8 cellular contexts compared by ENCODE assay signal in genomic region chr3:123584988-123585937, GRCh38. TPM values are rescaled to one million over a fixed set of nuclear protein-coding genes. Genes with fewer than 3 reads are reported as not detected.
DNase-seq lines count a peak whose midpoint lies in the region; ATAC-seq, FAIRE-seq and TF ChIP-seq lines count a peak whose summit lies in the region.

Gene HACD2 (minus strand): TSS chr3:123585053. CDS start chr3:123585027, 26 bp downstream.

- H3K9ac ChIP-seq in OCI-LY3 (ENCODE audit: low read length) (peak within 1 kb of the TSS; percentile 77), endothelial cell of umbilical vein (replicated peaks; ENCODE audit: extremely low read depth, insufficient read depth, low read length) (peak within 1 kb of the TSS; percentile 88)

- H3K27me3 ChIP-seq in OCI-LY3 (ENCODE audit: low read depth, low read length) (no peaks in the 10 kb centered on the region), endothelial cell of umbilical vein (ENCODE audit: control insufficient read depth in 2 of 2, insufficient read depth in 2 of 2, low read length in 2 of 2) (no peaks in the 10 kb centered on the region)

- POLR2A ChIA-PET in endothelial cell of umbilical vein (lab: Charles Lee) = interaction anchor here (1.1 kb wide), 1 partner anchor 10 kb away, joined by 3 read pairs; no protein-coding TSS in a partner anchor

- peaks cover 13% of the 10 kb centered on the region for H3K9me3 ChIP-seq in OCI-LY3 (ENCODE audit: insufficient read depth, low read length)
- H3K9me3 ChIP-seq in endothelial cell of umbilical vein (replicated peaks; ENCODE audit: control insufficient read depth, insufficient read depth, low read length) = no peaks in the 10 kb centered on the region

- DNase-seq in D341Med (ENCODE audit: low spot score) (peak; percentile 96), HuH-7 (ENCODE audit: low spot score) (peak; percentile 76), endothelial cell of umbilical vein (ENCODE audit: low read depth, low spot score) (peak; percentile 98), midbrain (lab: John Stamatoyannopoulos, UW) (peak; percentile 98)
- DNase-seq in activated CD8-positive, alpha-beta memory T cell treated with anti-CD3 and anti-CD28 coated beads, Interleukin-2, amount 50 U/mL, for 48 hours = peak; percentile 96
- peak; percentile 86 to 91 for DNase-seq in stimulated activated CD8-positive, alpha-beta memory T cell treated with anti-CD3 and anti-CD28 coated beads, Interleukin-2, amount 100 ng/mL, for 1 hour (ENCODE audit: low read depth in 2 of 2)

- FAIRE-seq in endothelial cell of umbilical vein (lab: Jason Lieb, UNC) = peak; percentile 92

- H3K36me3 ChIP-seq in OCI-LY3 (replicated peaks; ENCODE audit: low read depth, low read length) (peaks cover 32% of the 10 kb centered on the region), endothelial cell of umbilical vein (ENCODE audit: control insufficient read depth in 2 of 2, extremely low read depth in 1 of 2, insufficient read depth in 2 of 2, low read length in 2 of 2) (no peaks in the 10 kb centered on the region)

- H3K4me2 ChIP-seq in OCI-LY3 (ENCODE audit: low read length) = peak within 1 kb of the TSS; percentile 85
- peak within 1 kb of the TSS; percentile 95 for H3K4me2 ChIP-seq in endothelial cell of umbilical vein (ENCODE audit: insufficient read depth, low read length)

- CTCF ChIA-PET in endothelial cell of umbilical vein (lab: Charles Lee) = interaction anchor here (0.8 to 3.5 kb wide), 6 partner anchors 10 to 57 kb away, joined by 4 to 16 read pairs (median 6); no protein-coding TSS in a partner anchor

- ATAC-seq in GM21515 (IDR thresholded peaks at IDR 0.05; ENCODE audit: unreplicated experiment) = peak; percentile 89

- no peaks in the 10 kb centered on the region for H4K20me1 ChIP-seq in OCI-LY3 (ENCODE audit: insufficient read depth, low read length)
- no peaks in the 10 kb centered on the region for H4K20me1 ChIP-seq in endothelial cell of umbilical vein (replicated peaks; ENCODE audit: control insufficient read depth, extremely low read depth, insufficient read depth, low read length)

- H3K27ac ChIP-seq in OCI-LY3 (ENCODE audit: low read length) (peak within 1 kb of the TSS; percentile 68), endothelial cell of umbilical vein (ENCODE audit: insufficient read depth, low read depth, low read length) (peak within 1 kb of the TSS; percentile 90)

- H3K4me1 ChIP-seq in OCI-LY3 (ENCODE audit: low read length) = peaks cover 16% of the 10 kb centered on the region; the same call in 1 of the 2 replicates
- peaks cover 7% of the 10 kb centered on the region for H3K4me1 ChIP-seq in endothelial cell of umbilical vein (ENCODE audit: control insufficient read depth, extremely low read depth, insufficient read depth, low read length)

- TSS peak; percentile 68 for BruUV-seq in endothelial cell of umbilical vein (replicated peaks; lab: Mats Ljungman, UMichigan)

- intact Hi-C loops in endothelial cell of umbilical vein (cut with micrococcal nuclease) = loop anchor here (1.0 to 10.0 kb wide), 3 partner anchors 57 to 847 kb away; no protein-coding TSS in a partner anchor

- H3K9me1 ChIP-seq in endothelial cell of umbilical vein (replicated peaks; ENCODE audit: control insufficient read depth, extremely low read depth, insufficient read depth, low read length) = no peaks in the 10 kb centered on the region

- H3K4me3 ChIP-seq in OCI-LY3 (ENCODE audit: low read length) = peak within 1 kb of the TSS; percentile 87
- peak within 1 kb of the TSS; percentile 66 to 87 (median 85) for H3K4me3 ChIP-seq in endothelial cell of umbilical vein (replicated peaks in 1 of 3; ENCODE audit: insufficient read depth in 1 of 3, low read depth in 1 of 3, low read length in 3 of 3)

- peak; percentile 91 for TF ChIP-seq POLR2A in endothelial cell of umbilical vein (IDR thresholded peaks at IDR 0.05; ENCODE audit: low read depth, low read length)

- TF ChIP-seq CTCF in OCI-LY3 (IDR thresholded peaks at IDR 0.05; ENCODE audit: low read depth, low read length) (no peak), endothelial cell of umbilical vein (IDR thresholded peaks at IDR 0.05; ENCODE audit: extremely low read depth in 1 of 2, insufficient read depth in 1 of 2, low read depth in 1 of 2, low read length in 2 of 2) (no peak)

- dilution Hi-C loops in endothelial cell of umbilical vein (cut with MboI; ENCODE audit: extremely low pct_ligation_motif_present, low sequenced_read_pairs) = no loop called here

- H3K79me2 ChIP-seq in OCI-LY3 (ENCODE audit: low read length) (peaks cover 35% of the 10 kb centered on the region), endothelial cell of umbilical vein (ENCODE audit: control insufficient read depth, insufficient read depth, low read length) (peaks cover 8% of the 10 kb centered on the region)

- H2AFZ ChIP-seq in OCI-LY3 (ENCODE audit: low read depth, low read length) (peak within 1 kb of the TSS; percentile 72), endothelial cell of umbilical vein (ENCODE audit: low read depth, low read length) (peak within 1 kb of the TSS; percentile 98)

TF ChIP-seq in endothelial cell of umbilical vein, 7 proteins besides CTCF, POLR2A, EP300 and RAD21:
- TF ChIP-seq JUN (IDR thresholded peaks at IDR 0.05; ENCODE audit: borderline replicate concordance, insufficient read depth, insufficient read length, low read depth) (no peak), POLR2AphosphoS5 (IDR thresholded peaks at IDR 0.05; ENCODE audit: insufficient read depth, low read depth, low read length) (peak; percentile 87), EZH2 (IDR thresholded peaks at IDR 0.05; ENCODE audit: borderline replicate concordance, low read depth, low read length, severe bottlenecking) (no peak), GATA2 (IDR thresholded peaks at IDR 0.05; ENCODE audit: insufficient read depth, insufficient read length, low read depth, low read length) (no peak), MYC (IDR thresholded peaks at IDR 0.05; ENCODE audit: low read depth, low read length) (no peak), MAX (IDR thresholded peaks at IDR 0.05; ENCODE audit: insufficient read depth, insufficient read length) (peak; percentile 25), FOS (IDR thresholded peaks at IDR 0.05; ENCODE audit: borderline replicate concordance, insufficient read depth, low read length) (no peak)

RNA-seq across cellular contexts. Expression of gene HACD2, which starts in this region (rescaled TPM):
- 20.9 and 23.5 TPM in 2 replicates for total RNA-seq in endothelial cell of umbilical vein
- polyA plus RNA-seq in endothelial cell of umbilical vein = 13.3 and 17.0 TPM in 2 replicates
- polyA plus RNA-seq in endothelial cell of umbilical vein (2011; cell fraction: cytosol; rRNA removed) = 14.5 and 15.4 TPM in 2 replicates
- 11.9 and 13.8 TPM in 2 replicates for polyA plus RNA-seq in endothelial cell of umbilical vein (2011; cell fraction: nucleus; rRNA removed)
- polyA plus RNA-seq in endothelial cell of umbilical vein (2012) = 11.3 and 18.7 TPM in 2 replicates
- polyA minus RNA-seq in endothelial cell of umbilical vein = 49.1 and 64.2 TPM in 2 replicates
- 46.5 TPM for polyA minus RNA-seq in endothelial cell of umbilical vein (2011; cell fraction: cytosol; rRNA and poly(A)+ RNA removed)
- 17.6 and 32.2 TPM in 2 replicates for polyA minus RNA-seq in endothelial cell of umbilical vein (2011; cell fraction: nucleus; rRNA and poly(A)+ RNA removed)

Comparison
In these comparisons a context has a peak if more than half of its experiments do, and no peak if none do; other contexts are left out.
1. Peak in every context shown above with its lines: DNase-seq, ATAC-seq, H3K4me3 ChIP-seq and H3K27ac ChIP-seq.